Comparison of ENCODE assay signal across 1 cellular context in genomic region chr1:161201828-161202712, GRCh38.
TF ChIP-seq lines count a peak whose summit lies in the region.

Gene NDUFS2 (plus strand): TSS chr1:161202367. CDS start chr1:161202386, 19 bp downstream.

TF ChIP-seq in HepG2, 621 proteins besides CTCF, POLR2A, EP300 and RAD21 (continued from another document and continues in another):
- no peak for TF ChIP-seq RNF219 (CRISPR knock-in tag; IDR thresholded peaks at IDR 0.05)
- TF ChIP-seq SP4 (CRISPR knock-in tag; IDR thresholded peaks at IDR 0.05): peak; percentile 67
- TF ChIP-seq RBM22 (optimal IDR thresholded peaks at IDR 0.05; ENCODE audit: low read length): peak; percentile 30
- no peak for TF ChIP-seq ELK4 (CRISPR knock-in tag; IDR thresholded peaks at IDR 0.05; ENCODE audit: borderline replicate concordance)
- peak; percentile 76; the same call in 1 of the 2 replicates for TF ChIP-seq ZBTB20 (CRISPR knock-in tag; IDR thresholded peaks at IDR 0.05; ENCODE audit: borderline replicate concordance, low read depth)
- TF ChIP-seq ZNF17 (CRISPR knock-in tag; IDR thresholded peaks at IDR 0.05): no peak
- TF ChIP-seq KDM5B (CRISPR knock-in tag; IDR thresholded peaks at IDR 0.05; ENCODE audit: borderline replicate concordance): peak; percentile 56; the same call in 1 of the 2 replicates
- TF ChIP-seq PHF8 (CRISPR knock-in tag; IDR thresholded peaks at IDR 0.05): peak; percentile 90
- peak; percentile 93 for TF ChIP-seq POLR2G (IDR thresholded peaks at IDR 0.05; ENCODE audit: low read depth, low read length)
- TF ChIP-seq DBP (CRISPR knock-in tag; IDR thresholded peaks at IDR 0.05; ENCODE audit: not compliant biosample characterization): no peak
- TF ChIP-seq RXRB (CRISPR knock-in tag; IDR thresholded peaks at IDR 0.05; ENCODE audit: borderline replicate concordance): peak; percentile 30; the same call in 1 of the 2 replicates
- TF ChIP-seq ZNF253 (CRISPR knock-in tag; IDR thresholded peaks at IDR 0.05; ENCODE audit: borderline replicate concordance): no peak
- TF ChIP-seq EEA1 (CRISPR knock-in tag; IDR thresholded peaks at IDR 0.05; ENCODE audit: borderline replicate concordance): no peak; the same call in 1 of the 2 replicates
- 0 out of 2 replicates have a peak, but pooled peaks have one; percentile 30 for TF ChIP-seq ARNTL (CRISPR knock-in tag; IDR thresholded peaks at IDR 0.05)
- TF ChIP-seq ZBTB49 (CRISPR knock-in tag; IDR thresholded peaks at IDR 0.05; ENCODE audit: borderline replicate concordance): no peak
- TF ChIP-seq ZKSCAN8 (CRISPR knock-in tag; IDR thresholded peaks at IDR 0.05; ENCODE audit: borderline replicate concordance): peak; percentile 56; the same call in 1 of the 2 replicates
- peak; percentile 99; the same call in 1 of the 2 replicates for TF ChIP-seq DMTF1 (CRISPR knock-in tag; IDR thresholded peaks at IDR 0.05)
- peak; percentile 71; the same call in 1 of the 2 replicates for TF ChIP-seq ZNF589 (CRISPR knock-in tag; conservative IDR thresholded peaks at IDR 0.05)
- peak; percentile 74 for TF ChIP-seq YEATS4 (CRISPR knock-in tag; IDR thresholded peaks at IDR 0.05; ENCODE audit: borderline replicate concordance)
- TF ChIP-seq ZNF142 (CRISPR knock-in tag; IDR thresholded peaks at IDR 0.05): no peak
- no peak for TF ChIP-seq ZNF496 (CRISPR knock-in tag; IDR thresholded peaks at IDR 0.05; ENCODE audit: insufficient replicate concordance)
- TF ChIP-seq BRF2 (CRISPR knock-in tag; IDR thresholded peaks at IDR 0.05): 0 out of 2 replicates have a peak, but pooled peaks have one; percentile 77
- peak; percentile 63; the same call in 1 of the 2 replicates for TF ChIP-seq ZNF761 (CRISPR knock-in tag; conservative IDR thresholded peaks at IDR 0.05)
- TF ChIP-seq ZNF451 (CRISPR knock-in tag; IDR thresholded peaks at IDR 0.05): peak; percentile 35; the same call in 1 of the 2 replicates
- no peak for TF ChIP-seq TP53 (CRISPR knock-in tag; conservative IDR thresholded peaks at IDR 0.05)
- TF ChIP-seq SYNCRIP (IDR thresholded peaks at IDR 0.05; ENCODE audit: insufficient read depth, low read depth, low read length): no peak
- TF ChIP-seq CSRNP2 (CRISPR knock-in tag; conservative IDR thresholded peaks at IDR 0.05; ENCODE audit: low read depth): no peak
- TF ChIP-seq TOPORS (CRISPR knock-in tag; IDR thresholded peaks at IDR 0.05): peak; percentile 80
- no peak for TF ChIP-seq E2F5 (CRISPR knock-in tag; conservative IDR thresholded peaks at IDR 0.05)
- TF ChIP-seq ZNF296 (CRISPR knock-in tag; conservative IDR thresholded peaks at IDR 0.05): 0 out of 2 replicates have a peak, but pooled peaks have one; percentile 30
- peak; percentile 54; the same call in 1 of the 2 replicates for TF ChIP-seq ZNF792 (CRISPR knock-in tag; IDR thresholded peaks at IDR 0.05)
- TF ChIP-seq PRPF4 (IDR thresholded peaks at IDR 0.05; ENCODE audit: low read depth, low read length, poor library complexity, severe bottlenecking): no peak
- TF ChIP-seq CSRNP1 (CRISPR knock-in tag; IDR thresholded peaks at IDR 0.05): peak; percentile 89
- peak; percentile 35 for TF ChIP-seq RBM39 (IDR thresholded peaks at IDR 0.05; ENCODE audit: low read depth, low read length, poor library complexity, severe bottlenecking)
- no peak for TF ChIP-seq ZFP41 (CRISPR knock-in tag; IDR thresholded peaks at IDR 0.05; ENCODE audit: borderline replicate concordance)
- no peak for TF ChIP-seq ZNF207 (IDR thresholded peaks at IDR 0.05; ENCODE audit: borderline replicate concordance)
